In genomic region chr22:20980523-20980922, GRCh38 we compare ENCODE assay signal across 12 cellular contexts. TPM values are rescaled to one million over a fixed set of nuclear protein-coding genes. Genes with fewer than 3 reads are reported as not detected.
DNase-seq lines count a peak whose midpoint lies in the region; ATAC-seq and TF ChIP-seq lines count a peak whose summit lies in the region.
"Had no signal": no experiment of that assay in that cellular context is flagged by ENCODE, and none has a peak within 500 bp of the region (broad histone marks: within the 10 kb centered on the region; RNA-seq: fewer than 3 reads in every experiment).

No MANE protein-coding gene starts in this region.

- H3K4me3 ChIP-seq in mesenchymal stem cell (ENCODE audit: insufficient read depth in 1 of 2, low read depth in 1 of 2, low read length in 2 of 2) (no peak overlapping the region), stomach smooth muscle (ENCODE audit: low read length in 2 of 2) (peak overlapping the region in 1 of 2 donors; percentile 93), spleen (peak overlapping the region in 1 of 8 donors; percentile 77)

- peaks cover 43% of the 10 kb centered on the region for H3K4me1 Mint-ChIP-seq in activated naive CD4-positive, alpha-beta T cell treated with anti-CD3 and anti-CD28 coated beads, Interleukin-2, amount 50 U/mL, for 24 hours
- H3K4me1 Mint-ChIP-seq in WTC11 = peaks cover 30% of the 10 kb centered on the region

- H3K9me3 Mint-ChIP-seq in activated naive CD4-positive, alpha-beta T cell treated with anti-CD3 and anti-CD28 coated beads, Interleukin-2, amount 50 U/mL, for 24 hours = no peaks in the 10 kb centered on the region
- peaks cover 12% of the 10 kb centered on the region for H3K9me3 Mint-ChIP-seq in WTC11

- ATAC-seq in WTC11 = no peak

- no peak overlapping the region for H2BK120ac ChIP-seq in mesenchymal stem cell (ENCODE audit: low read depth, low read length)

- no peak overlapping the region for H3K4ac ChIP-seq in mesenchymal stem cell (ENCODE audit: low read depth in 1 of 2, low read length in 2 of 2)

- no peak for DNase-seq in activated naive CD4-positive, alpha-beta T cell treated with Interleukin-2 at 50 U/mL for 16 hours
- no peak for DNase-seq in WTC11 (ENCODE audit: low spot score)
- DNase-seq in mesenchymal stem cell = no peak
- DNase-seq in HT-29 (ENCODE audit: low spot score) = no peak
- no peak for DNase-seq in activated CD8-positive, alpha-beta memory T cell treated with anti-CD3 and anti-CD28 coated beads, Interleukin-2, amount 50 U/mL, for 48 hours
- DNase-seq in spleen = no peak
- DNase-seq: brain microvascular endothelial cell; effector CD4-positive, alpha-beta T cell; mesendoderm; stimulated activated CD4-positive, alpha-beta T cell treated with anti-CD3 and anti-CD28 coated beads, Interleukin-1b, Interleukin-23, amount 100 ng/mL, for 48 hours had no signal

- no peak overlapping the region for H3K14ac ChIP-seq in mesenchymal stem cell (ENCODE audit: low read length in 2 of 2)

- H2AK5ac ChIP-seq in mesenchymal stem cell (ENCODE audit: low read length, severe bottlenecking) = no peak overlapping the region

- POLR2A ChIA-PET in WTC11 (lab: Charles Lee) = interaction anchor here (1.1 to 1.4 kb wide), 2 partner anchors 13 to 34 kb away, joined by 4 read pairs; partner anchors contain the start of genes AIFM3 and P2RX6

- H3K27ac ChIP-seq in mesenchymal stem cell (ENCODE audit: low read length, poor library complexity, severe bottlenecking) (no peak overlapping the region), stomach smooth muscle (ENCODE audit: low read length) (peak overlapping the region; percentile 84), spleen (peak overlapping the region in 1 of 8 donors; percentile 95)

- H3K4me1 ChIP-seq in mesenchymal stem cell (ENCODE audit: control insufficient read depth, insufficient read depth, low read depth, low read length) = peaks cover 20% of the 10 kb centered on the region
- peaks cover 40% of the 10 kb centered on the region for H3K4me1 ChIP-seq in stomach smooth muscle (ENCODE audit: control insufficient read depth, insufficient read depth, low read length)
- peaks cover 18 to 50% (median 40%) of the 10 kb centered on the region in 6 donors for H3K4me1 ChIP-seq in spleen

- H3K23ac ChIP-seq in mesenchymal stem cell (ENCODE audit: low read length in 2 of 2) = no peak overlapping the region

- H3K79me1 ChIP-seq in mesenchymal stem cell (replicated peaks; ENCODE audit: low read length, poor library complexity, severe bottlenecking) = peaks cover 28% of the 10 kb centered on the region

- H2BK12ac ChIP-seq in mesenchymal stem cell (ENCODE audit: low read length in 2 of 2) = no peak overlapping the region

- H3K27ac Mint-ChIP-seq in activated naive CD4-positive, alpha-beta T cell treated with anti-CD3 and anti-CD28 coated beads, Interleukin-2, amount 50 U/mL, for 24 hours = peak overlapping the region; percentile 95
- no peak overlapping the region for H3K27ac Mint-ChIP-seq in WTC11

- H3K4me3 Mint-ChIP-seq in activated naive CD4-positive, alpha-beta T cell treated with anti-CD3 and anti-CD28 coated beads, Interleukin-2, amount 50 U/mL, for 24 hours = peak overlapping the region; percentile 98
- H3K4me3 Mint-ChIP-seq in WTC11 = peak overlapping the region; percentile 96

- H3K18ac ChIP-seq in mesenchymal stem cell (ENCODE audit: low read depth in 1 of 2, low read length in 2 of 2) = no peak overlapping the region

- no peaks in the 10 kb centered on the region for H3K27me3 Mint-ChIP-seq in activated naive CD4-positive, alpha-beta T cell treated with anti-CD3 and anti-CD28 coated beads, Interleukin-2, amount 50 U/mL, for 24 hours
- H3K27me3 Mint-ChIP-seq in WTC11 (ENCODE audit: low read depth) = peaks cover 32% of the 10 kb centered on the region

- no peak for TF ChIP-seq POLR2A in spleen (IDR thresholded peaks at IDR 0.05)

- H2BK15ac ChIP-seq in mesenchymal stem cell (ENCODE audit: low read depth, poor library complexity, severe bottlenecking) = no peak overlapping the region

- CTCF ChIA-PET in WTC11 (lab: Charles Lee) = interaction anchor here (2.5 to 4.7 kb wide), 2 partner anchors 23 to 95 kb away, joined by 14 to 35 read pairs; no protein-coding TSS in a partner anchor

- H3K36me3 ChIP-seq in mesenchymal stem cell (ENCODE audit: control insufficient read depth in 1 of 2, insufficient read depth in 2 of 2, low read depth in 1 of 2, low read length in 2 of 2) (peaks cover 13 to 18% of the 10 kb centered on the region in 2 experiments), stomach smooth muscle (ENCODE audit: control insufficient read depth in 2 of 2, insufficient read depth in 2 of 2, low read length in 2 of 2) (peaks cover 5 to 6% of the 10 kb centered on the region in 2 donors), spleen (peaks cover 0 to 22% (median 3%) of the 10 kb centered on the region in 6 donors)

- H3K27me3 ChIP-seq in mesenchymal stem cell (ENCODE audit: control insufficient read depth in 1 of 2, insufficient read depth in 1 of 2, low read length in 2 of 2) (peaks cover 0 to 8% of the 10 kb centered on the region in 2 experiments), stomach smooth muscle (ENCODE audit: control insufficient read depth in 1 of 2, insufficient read depth in 2 of 2, low read length in 2 of 2) (no peaks in the 10 kb centered on the region), spleen (replicated peaks in 1 of 7) (no peaks in the 10 kb centered on the region)
- H3K27me3 ChIP-seq: brain microvascular endothelial cell had no signal

- no peak overlapping the region for H2BK5ac ChIP-seq in mesenchymal stem cell (ENCODE audit: low read depth, low read length, poor library complexity, severe bottlenecking)

- intact Hi-C loops in spleen (cut with DNase I; ENCODE audit: low total_unique reads) = no loop called here

- H3K4me2 ChIP-seq in mesenchymal stem cell (ENCODE audit: low read length, poor library complexity, severe bottlenecking) = no peak overlapping the region

- H3K9me3 ChIP-seq in mesenchymal stem cell (ENCODE audit: control insufficient read depth, low read length) (peaks cover 9% of the 10 kb centered on the region), stomach smooth muscle (ENCODE audit: control insufficient read depth in 2 of 2, low read length in 2 of 2) (peaks cover 0 to 6% of the 10 kb centered on the region in 2 donors), spleen (peaks cover 0 to 13% (median 8%) of the 10 kb centered on the region in 8 donors)

- H4K91ac ChIP-seq in mesenchymal stem cell (ENCODE audit: low read length) = no peak overlapping the region

- H4K8ac ChIP-seq in mesenchymal stem cell (ENCODE audit: low read length) = no peak overlapping the region

- peak overlapping the region; percentile 98 for H3K9ac ChIP-seq in mesenchymal stem cell (ENCODE audit: low read length)
- H3K9ac ChIP-seq in stomach smooth muscle (ENCODE audit: low read length in 2 of 2) = peak overlapping the region; percentile 2 to 55

- H3K36me3 Mint-ChIP-seq in activated naive CD4-positive, alpha-beta T cell treated with anti-CD3 and anti-CD28 coated beads, Interleukin-2, amount 50 U/mL, for 24 hours = no peaks in the 10 kb centered on the region
- peaks cover 16% of the 10 kb centered on the region; the same call in 1 of the 2 replicates for H3K36me3 Mint-ChIP-seq in WTC11

- H2AFZ ChIP-seq in mesenchymal stem cell (ENCODE audit: low read depth, low read length) = no peak overlapping the region

- WGBS in mesenchymal stem cell = 96% methylated on average over 4 of the region's 4 CpGs
- 79 to 99% (median 87%) methylated on average over 4 of the region's 4 CpGs for WGBS in spleen, 5 donors

- TF ChIP-seq CTCF in WTC11 (IDR thresholded peaks at IDR 0.05) (no peak), spleen (IDR thresholded peaks at IDR 0.05 in 8 of 11, conservative IDR thresholded peaks at IDR 0.05 in 3 of 11) (no peak)

TF ChIP-seq in WTC11, 78 proteins besides CTCF, POLR2A, EP300 and RAD21 (continues in another document):
- TF ChIP-seq ZNF416 (CRISPR knock-in tag; IDR thresholded peaks at IDR 0.05) (no peak), ZNF219 (CRISPR knock-in tag; IDR thresholded peaks at IDR 0.05; ENCODE audit: borderline replicate concordance) (no peak), E2F1 (CRISPR knock-in tag; IDR thresholded peaks at IDR 0.05) (no peak), SOX15 (CRISPR knock-in tag; IDR thresholded peaks at IDR 0.05) (no peak)

RNA-seq across cellular contexts. Expression of gene LZTR1, which starts 1.6 kb away (rescaled TPM):
- total RNA-seq in WTC11 (2021) (38.3 to 44.5 TPM (median 40.1 TPM) in 3 replicates), spleen (10 to 100 TPM; 52.5 to 76.2 (median 62.6) TPM)
- 32.0 TPM for polyA plus RNA-seq in mesenchymal stem cell (2013, experiment 1 of 2)
- polyA plus RNA-seq in mesenchymal stem cell (2013, experiment 2 of 2) = 29.6 TPM
- total RNA-seq in HT-29 (2014; rRNA removed; shearing (Covaris generic)) = 27.5 and 35.1 TPM in 2 replicates
- polyA plus RNA-seq in spleen = 10 to 100 TPM; 21.9 to 44.5 (median 32.6) TPM

RNA-seq across cellular contexts. Expression of gene AIFM3, which starts 13.5 kb away (rescaled TPM):
- total RNA-seq in WTC11 (2021) = 2.6 to 3.4 TPM (median 2.8 TPM) in 3 replicates
- 0.18 TPM for polyA plus RNA-seq in mesenchymal stem cell (2013, experiment 1 of 2)
- polyA plus RNA-seq in mesenchymal stem cell (2013, experiment 2 of 2) = 0.08 TPM
- total RNA-seq in HT-29 (2014; rRNA removed; shearing (Covaris generic)) = 30.9 and 41.7 TPM in 2 replicates
- 1 to 10 TPM; 3.7 to 8.7 (median 6.1) TPM for total RNA-seq in spleen
- polyA plus RNA-seq in spleen = 1 to 10 TPM; 2.0 to 6.0 (median 5.3) TPM

RNA-seq across cellular contexts. Expression of gene THAP7, which starts 21.4 kb away (rescaled TPM):
- total RNA-seq in WTC11 (2021) (18.7 to 23.9 TPM (median 19.3 TPM) in 3 replicates), spleen (10 to 100 TPM; 16.7 to 38.7 (median 26.5) TPM)
- polyA plus RNA-seq in mesenchymal stem cell (2013, experiment 1 of 2) = 15.5 TPM
- 15.1 TPM for polyA plus RNA-seq in mesenchymal stem cell (2013, experiment 2 of 2)
- 60.1 and 75.4 TPM in 2 replicates for total RNA-seq in HT-29 (2014; rRNA removed; shearing (Covaris generic))
- 10 to 100 TPM; 31.8 to 53.3 (median 47.5) TPM for polyA plus RNA-seq in spleen

RNA-seq across cellular contexts. Expression of gene P2RX6, which starts 34.4 kb away (rescaled TPM):
- total RNA-seq in WTC11 (2021) = 0.13 to 0.69 TPM (median 0.30 TPM) in 3 replicates
- polyA plus RNA-seq in mesenchymal stem cell (2013, experiment 1 of 2) = 1.6 TPM
- 1.5 TPM for polyA plus RNA-seq in mesenchymal stem cell (2013, experiment 2 of 2)
- 1.0 and 1.5 TPM in 2 replicates for total RNA-seq in HT-29 (2014; rRNA removed; shearing (Covaris generic))
- 10 to 100 TPM in 2 of 7 donors, 1 to 10 TPM in 5; 3.2 to 14.4 (median 4.5) TPM for total RNA-seq in spleen
- 1 to 10 TPM in 2 of 3 donors, under 1 TPM in 1; 0.86 to 5.6 (median 2.7) TPM for polyA plus RNA-seq in spleen

RNA-seq across cellular contexts. Expression of gene SLC7A4, which starts 51.8 kb away (rescaled TPM):
- total RNA-seq in WTC11 (2021) (0.21 to 0.50 TPM (median 0.37 TPM) in 3 replicates), spleen (under 1 TPM in 4 of 7 donors, not detected in 3; 0.13 to 0.95 (median 0.30) TPM)
- 0.11 TPM for polyA plus RNA-seq in mesenchymal stem cell (2013, experiment 1 of 2)
- polyA plus RNA-seq in mesenchymal stem cell (2013, experiment 2 of 2) = 0.16 TPM
- total RNA-seq in HT-29 (2014; rRNA removed; shearing (Covaris generic)) = not detected in 2 replicates
- polyA plus RNA-seq in spleen = under 1 TPM; 0.11 to 0.42 (median 0.29) TPM
